ENCODE assay signal across 16 cellular contexts in genomic region chr7:155411718-155412415, GRCh38. TPM values are rescaled to one million over a fixed set of nuclear protein-coding genes. Genes with fewer than 3 reads are reported as not detected.
A peak's percentile ranks its signal among the peaks of the same experiment; 100 is the strongest.
DNase-seq lines count a peak whose midpoint lies in the region; ATAC-seq, FAIRE-seq and TF ChIP-seq lines count a peak whose summit lies in the region.
"Had no signal": no experiment of that assay in that cellular context is flagged by ENCODE, and none has a peak within 500 bp of the region (broad histone marks: within the 10 kb centered on the region; RNA-seq: fewer than 3 reads in every experiment).

No MANE protein-coding gene starts in this region.

- TF ChIP-seq CTCF in A549 (IDR thresholded peaks at IDR 0.05) (no peak), HEK293 (tag by site-specific recombination; IDR thresholded peaks at IDR 0.05) (no peak), progenitor cell of endocrine pancreas (IDR thresholded peaks at IDR 0.05; ENCODE audit: unreplicated experiment) (no peak)

- CTCF ChIA-PET in A549 (lab: Yijun Ruan, JAX) (interaction anchor here (1.0 to 2.3 kb wide), 2 partner anchors 27 to 335 kb away, joined by 3 to 9 read pairs; no protein-coding TSS in a partner anchor), HEK293 (lab: Yijun Ruan, JAX) (interaction anchor here (0.5 to 2.9 kb wide), 12 partner anchors 8 to 178 kb away, joined by 3 to 8 read pairs (median 3); no protein-coding TSS in a partner anchor)

- DNase-seq in A549 (ENCODE audit: low read depth in 1 of 2, low spot score in 1 of 2) (no peak), SK-MEL-5 (ENCODE audit: low read depth, low spot score) (peak; percentile 20), progenitor cell of endocrine pancreas (ENCODE audit: low spot score, unreplicated experiment) (no peak), kidney glomerular epithelial cell (lab: John Stamatoyannopoulos, UW) (no peak), A172 (ENCODE audit: low spot score) (no peak)
- DNase-seq: GDM1 had no signal

- no peak for TF ChIP-seq RAD21 in A549 (conservative IDR thresholded peaks at IDR 0.05 in 1 of 2, IDR thresholded peaks at IDR 0.05 in 1 of 2)

- TF ChIP-seq EP300 in A549 (IDR thresholded peaks at IDR 0.05), result no peak

- ATAC-seq in A549 (peak; percentile 1 to 16; a peak in 4 of 6 replicates), HG03571 (IDR thresholded peaks at IDR 0.05; ENCODE audit: unreplicated experiment) (no peak)

- H3K4me1 ChIP-seq in A549 (no peaks in the 10 kb centered on the region), HEK293 (ENCODE audit: control insufficient read depth, insufficient read depth, low read length) (no peaks in the 10 kb centered on the region)
- H3K4me1 ChIP-seq: Caco-2 had no signal

- POLR2A ChIA-PET in A549 (lab: Yijun Ruan, JAX), result no interaction called here
- POLR2A ChIA-PET in HEK293 (lab: Yijun Ruan, JAX), result no interaction called here

- H3K4me3 Mint-ChIP-seq in progenitor cell of endocrine pancreas (ENCODE audit: low read depth), result no peak overlapping the region
- H3K4me3 Mint-ChIP-seq: CD8-positive, alpha-beta memory T cell had no signal

- H3K4me2 ChIP-seq in A549, result no peak overlapping the region

- H3K36me3 ChIP-seq in HEK293 (ENCODE audit: control insufficient read depth in 2 of 2, insufficient read depth in 1 of 2, low read length in 2 of 2), result no peaks in the 10 kb centered on the region
- H3K36me3 ChIP-seq: BLaER1 had no signal

- H3K27me3 Mint-ChIP-seq in progenitor cell of endocrine pancreas, result peaks cover 63% of the 10 kb centered on the region

- H3K9me3 ChIP-seq in A549 (no peaks in the 10 kb centered on the region), HEK293 (ENCODE audit: control insufficient read depth, insufficient read depth, low read depth, low read length) (no peaks in the 10 kb centered on the region)
- H3K9me3 ChIP-seq: BLaER1, Caco-2 had no signal

- TF ChIP-seq POLR2A in A549 (IDR thresholded peaks at IDR 0.05; ENCODE audit: low read length), result no peak

- peaks cover 8% of the 10 kb centered on the region for H3K4me1 Mint-ChIP-seq in progenitor cell of endocrine pancreas (ENCODE audit: low read depth)

- in situ Hi-C loops in SK-MEL-5 (cut with HindIII; ENCODE audit: low pct_unique_long_range_greater_than_20kb, low sequenced_read_pairs), result no loop called here

- H3K9me3 Mint-ChIP-seq in progenitor cell of endocrine pancreas (ENCODE audit: low read depth), result no peaks in the 10 kb centered on the region

- H3K4me3 ChIP-seq in A549, result no peak overlapping the region
- no peak overlapping the region for H3K4me3 ChIP-seq in HEK293 (ENCODE audit: low read depth, low read length)
- H3K4me3 ChIP-seq: BLaER1, GM23248 had no signal

- no peak overlapping the region for H3K27ac ChIP-seq in A549
- H3K27ac ChIP-seq in HEK293 (ENCODE audit: extremely low read depth, low read depth, low read length), result no peak overlapping the region
- H3K27ac ChIP-seq: BLaER1, GM23248 had no signal

- no peaks in the 10 kb centered on the region for H3K36me3 Mint-ChIP-seq in progenitor cell of endocrine pancreas (ENCODE audit: insufficient read depth)
- H3K36me3 Mint-ChIP-seq: CD8-positive, alpha-beta memory T cell had no signal

- H3K27ac Mint-ChIP-seq in progenitor cell of endocrine pancreas, result peak overlapping the region; percentile 3
- H3K27ac Mint-ChIP-seq: CD8-positive, alpha-beta memory T cell had no signal

- FAIRE-seq in A549 (lab: Jason Lieb, UNC), result no peak
- FAIRE-seq: GM19239, H54 had no signal

- 65% methylated on average over 17 of the region's 17 CpGs for WGBS in A549 (ENCODE audit: missing lambda C conversion rate)

TF ChIP-seq in A549, 52 proteins besides CTCF, POLR2A, EP300 and RAD21:
- TF ChIP-seq ESRRA (IDR thresholded peaks at IDR 0.05; ENCODE audit: borderline replicate concordance, low read length) (no peak), RNF2 (IDR thresholded peaks at IDR 0.05; ENCODE audit: borderline replicate concordance, low read depth) (no peak), MAX (IDR thresholded peaks at IDR 0.05) (no peak), RCOR1 (IDR thresholded peaks at IDR 0.05; ENCODE audit: low read depth, low read length) (no peak), RFX5 (IDR thresholded peaks at IDR 0.05) (no peak), NFE2L2 (conservative IDR thresholded peaks at IDR 0.05; ENCODE audit: low read length) (no peak), RARB (CRISPR knock-in tag; IDR thresholded peaks at IDR 0.05) (no peak), NPAS2 (CRISPR knock-in tag; IDR thresholded peaks at IDR 0.05; ENCODE audit: borderline replicate concordance) (no peak), ZNF302 (CRISPR knock-in tag; IDR thresholded peaks at IDR 0.05) (no peak), JUN (IDR thresholded peaks at IDR 0.05) (no peak), CHD4 (IDR thresholded peaks at IDR 0.05; ENCODE audit: borderline replicate concordance) (no peak), HOXA7 (CRISPR knock-in tag; IDR thresholded peaks at IDR 0.05) (no peak)
- TF ChIP-seq, protein P1, sequence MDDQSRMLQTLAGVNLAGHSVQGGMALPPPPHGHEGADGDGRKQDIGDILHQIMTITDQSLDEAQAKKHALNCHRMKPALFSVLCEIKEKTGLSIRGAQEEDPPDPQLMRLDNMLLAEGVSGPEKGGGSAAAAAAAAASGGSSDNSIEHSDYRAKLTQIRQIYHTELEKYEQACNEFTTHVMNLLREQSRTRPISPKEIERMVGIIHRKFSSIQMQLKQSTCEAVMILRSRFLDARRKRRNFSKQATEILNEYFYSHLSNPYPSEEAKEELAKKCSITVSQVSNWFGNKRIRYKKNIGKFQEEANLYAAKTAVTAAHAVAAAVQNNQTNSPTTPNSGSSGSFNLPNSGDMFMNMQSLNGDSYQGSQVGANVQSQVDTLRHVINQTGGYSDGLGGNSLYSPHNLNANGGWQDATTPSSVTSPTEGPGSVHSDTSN (IDR thresholded peaks at IDR 0.05), result no peak
- TF ChIP-seq, protein P2, sequence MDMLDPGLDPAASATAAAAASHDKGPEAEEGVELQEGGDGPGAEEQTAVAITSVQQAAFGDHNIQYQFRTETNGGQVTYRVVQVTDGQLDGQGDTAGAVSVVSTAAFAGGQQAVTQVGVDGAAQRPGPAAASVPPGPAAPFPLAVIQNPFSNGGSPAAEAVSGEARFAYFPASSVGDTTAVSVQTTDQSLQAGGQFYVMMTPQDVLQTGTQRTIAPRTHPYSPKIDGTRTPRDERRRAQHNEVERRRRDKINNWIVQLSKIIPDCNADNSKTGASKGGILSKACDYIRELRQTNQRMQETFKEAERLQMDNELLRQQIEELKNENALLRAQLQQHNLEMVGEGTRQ (IDR thresholded peaks at IDR 0.05), result no peak

TF ChIP-seq in HEK293, 187 proteins besides CTCF, POLR2A, EP300 and RAD21:
- TF ChIP-seq ZNF311 (tag by site-specific recombination; IDR thresholded peaks at IDR 0.05; ENCODE audit: borderline replicate concordance), result no peak
- TF ChIP-seq, protein P3, sequence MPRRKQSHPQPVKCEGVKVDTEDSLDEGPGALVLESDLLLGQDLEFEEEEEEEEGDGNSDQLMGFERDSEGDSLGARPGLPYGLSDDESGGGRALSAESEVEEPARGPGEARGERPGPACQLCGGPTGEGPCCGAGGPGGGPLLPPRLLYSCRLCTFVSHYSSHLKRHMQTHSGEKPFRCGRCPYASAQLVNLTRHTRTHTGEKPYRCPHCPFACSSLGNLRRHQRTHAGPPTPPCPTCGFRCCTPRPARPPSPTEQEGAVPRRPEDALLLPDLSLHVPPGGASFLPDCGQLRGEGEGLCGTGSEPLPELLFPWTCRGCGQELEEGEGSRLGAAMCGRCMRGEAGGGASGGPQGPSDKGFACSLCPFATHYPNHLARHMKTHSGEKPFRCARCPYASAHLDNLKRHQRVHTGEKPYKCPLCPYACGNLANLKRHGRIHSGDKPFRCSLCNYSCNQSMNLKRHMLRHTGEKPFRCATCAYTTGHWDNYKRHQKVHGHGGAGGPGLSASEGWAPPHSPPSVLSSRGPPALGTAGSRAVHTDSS (tag by site-specific recombination; IDR thresholded peaks at IDR 0.05), result peak; percentile 100

RNA-seq across cellular contexts. Expression of gene EN2, which starts 46.1 kb away (rescaled TPM):
- polyA plus RNA-seq in A549 (2011; rRNA removed), result 0.33 and 0.53 TPM in 2 replicates
- polyA plus RNA-seq in A549 (2012; cell fraction: cytosol; rRNA removed), result 0.61 and 0.76 TPM in 2 replicates
- polyA plus RNA-seq in A549 (2012; cell fraction: nucleus; rRNA removed), result 0.44 and 0.52 TPM in 2 replicates
- polyA plus RNA-seq in A549 (2017; fragmentation: RNase III; extraction: RNeasy Plus Mini Kit Qiagen cat#74134 plus additional on column Dnase treatment), result 0.51 to 0.62 TPM (median 0.54 TPM) in 3 replicates
- 0.21 and 0.63 TPM in 2 replicates for polyA minus RNA-seq in A549 (2011; rRNA and poly(A)+ RNA removed)
- total RNA-seq in SK-MEL-5 (2014; rRNA removed; shearing (Covaris generic)), result 2.2 and 3.0 TPM in 2 replicates
- 15.9 and 17.2 TPM in 2 replicates for polyA plus RNA-seq in SK-MEL-5 (2015; cell fraction: cytosol; rRNA removed)
- polyA plus RNA-seq in SK-MEL-5 (2015; cell fraction: nucleus; rRNA removed), result 1.2 and 5.0 TPM in 2 replicates
- not detected in 2 replicates for total RNA-seq in progenitor cell of endocrine pancreas
- total RNA-seq in A172 (2014; rRNA removed; shearing (Covaris generic)), result not detected in 2 replicates
- total RNA-seq: A673; CD8-positive, alpha-beta memory T cell; GM23248; HT-29 had no signal
- polyA plus RNA-seq: CD8-positive, alpha-beta memory T cell; GM23248 had no signal
